Comparison of ENCODE assay signal across 1 cellular context in the genomic region with DNA sequence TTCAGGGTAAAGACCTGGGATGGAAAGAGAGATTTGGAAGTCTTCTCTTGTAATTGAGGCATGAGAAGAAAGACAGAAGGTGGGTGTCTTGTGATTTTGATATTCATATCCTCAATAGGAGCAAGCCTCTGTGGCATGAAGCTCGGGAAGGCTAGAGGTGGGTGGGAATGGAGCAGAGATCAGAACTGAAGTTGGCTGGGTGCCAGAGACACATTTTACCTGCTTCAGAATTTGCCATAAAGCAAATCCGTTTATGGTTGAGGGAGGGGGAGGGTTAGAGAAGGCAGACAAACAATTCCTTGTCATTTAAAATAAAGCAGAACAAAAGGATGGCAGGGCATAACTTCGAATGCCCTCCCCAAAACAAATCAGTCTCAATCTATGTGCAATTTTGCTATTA.
TF ChIP-seq lines count a peak whose summit lies in the region.

No MANE protein-coding gene starts in this region.

TF ChIP-seq in K562, 482 proteins besides CTCF, POLR2A, EP300 and RAD21 (continued from another document):
- TF ChIP-seq ELK1 (CRISPR knock-in tag; IDR thresholded peaks at IDR 0.05): no peak
- no peak for TF ChIP-seq GATAD2A (IDR thresholded peaks at IDR 0.05)
- TF ChIP-seq RUNX1 (IDR thresholded peaks at IDR 0.05; ENCODE audit: low read depth): no peak
